Comparison of ENCODE assay signal across 8 cellular contexts in genomic region chr2:217858519-217859466, GRCh38.
DNase-seq lines count a peak whose midpoint lies in the region; TF ChIP-seq lines count a peak whose summit lies in the region.

No MANE protein-coding gene starts in this region.

- H3K4me1 ChIP-seq in A673 (ENCODE audit: insufficient read depth, low read length, poor library complexity, severe bottlenecking): peaks cover 7% of the 10 kb centered on the region
- H3K4me1 ChIP-seq in esophagus muscularis mucosa: peaks cover 87 to 100% (median 100%) of the 10 kb centered on the region in 4 donors

- H3K9me3 Mint-ChIP-seq in MCF 10A (ENCODE audit: unreplicated experiment): no peaks in the 10 kb centered on the region

- no peaks in the 10 kb centered on the region for H3K36me3 Mint-ChIP-seq in MCF 10A (ENCODE audit: insufficient read depth, unreplicated experiment)

- H3K27ac ChIP-seq in A673 (ENCODE audit: low read depth, low read length, poor library complexity, severe bottlenecking) (no peak overlapping the region), esophagus muscularis mucosa (replicated peaks in 1 of 4) (peak overlapping the region; percentile 83 to 90 (median 88))

- 33% methylated on average over 11 of the region's 11 CpGs for WGBS in esophagus muscularis mucosa

- TF ChIP-seq CTCF in A673 (conservative IDR thresholded peaks at IDR 0.05; ENCODE audit: low read depth, low read length) (no peak), esophagus muscularis mucosa (IDR thresholded peaks at IDR 0.05) (no peak), MCF 10A (IDR thresholded peaks at IDR 0.05; ENCODE audit: unreplicated experiment) (no peak)

- no peak overlapping the region for H3K27ac Mint-ChIP-seq in MCF 10A (ENCODE audit: low read depth, unreplicated experiment)

- no peak for TF ChIP-seq EP300 in esophagus muscularis mucosa (IDR thresholded peaks at IDR 0.05)

- H3K4me3 ChIP-seq in A673 (ENCODE audit: low read depth, low read length, poor library complexity, severe bottlenecking): no peak overlapping the region
- peak overlapping the region; percentile 38 to 50 (median 44) for H3K4me3 ChIP-seq in esophagus muscularis mucosa

- no peaks in the 10 kb centered on the region for H3K27me3 ChIP-seq in A673 (replicated peaks; ENCODE audit: insufficient read depth, low read depth, low read length, poor library complexity)
- no peaks in the 10 kb centered on the region for H3K27me3 ChIP-seq in esophagus muscularis mucosa

- no peaks in the 10 kb centered on the region for H3K9me3 ChIP-seq in A673 (ENCODE audit: low read depth, low read length, poor library complexity, severe bottlenecking)
- H3K9me3 ChIP-seq in esophagus muscularis mucosa: no peaks in the 10 kb centered on the region

- no peak for TF ChIP-seq POLR2A in esophagus muscularis mucosa (IDR thresholded peaks at IDR 0.05; ENCODE audit: low read depth)

- intact Hi-C loops in A673 (cut with micrococcal nuclease; ENCODE audit: unreplicated experiment) (no loop called here), esophagus muscularis mucosa (cut with DNase I) (no loop called here), MCF 10A (cut with micrococcal nuclease) (no loop called here)

- peaks cover 22% of the 10 kb centered on the region for H3K27me3 Mint-ChIP-seq in MCF 10A (ENCODE audit: insufficient read depth, unreplicated experiment)

- H3K4me3 Mint-ChIP-seq in MCF 10A (ENCODE audit: unreplicated experiment): no peak overlapping the region

- no TSS peak for BruUV-seq in A673 (replicated peaks; lab: Mats Ljungman, UMichigan)
- BruUV-seq in MCF 10A (replicated peaks; lab: Mats Ljungman, UMichigan): no TSS peak

- H3K36me3 ChIP-seq in A673 (ENCODE audit: insufficient read depth, low read length, poor library complexity, severe bottlenecking) (no peaks in the 10 kb centered on the region), esophagus muscularis mucosa (peaks cover 52 to 96% (median 85%) of the 10 kb centered on the region in 4 donors)

- DNase-seq in A673 (ENCODE audit: low spot score) (peak; percentile 84), NCI-H187 treated with DMSO at 0.1 percent for 48 hours (lab: John Stamatoyannopoulos, UW) (peak; percentile 57), esophagus muscularis mucosa (ENCODE audit: extremely low spot score) (no peak), myocyte (ENCODE audit: low read depth) (peak; percentile 99), UCSD-AML1 (lab: John Stamatoyannopoulos, UW; ENCODE audit: unreplicated experiment) (no peak), LoVo (ENCODE audit: low spot score) (no peak), MCF 10A (ENCODE audit: unreplicated experiment) (no peak)
- no peak for DNase-seq in activated CD4-positive, alpha-beta T cell treated with anti-CD3 and anti-CD28 coated beads, Interleukin-2, amount 50 U/mL, for 1 hour

- POLR2A ChIA-PET in A673 (lab: Charles Lee; ENCODE audit: low non-redundant PET): interaction anchor here (0.6 kb wide), 2 partner anchors 1347 to 1715 kb away, joined by 4 read pairs; no protein-coding TSS in a partner anchor
- POLR2A ChIA-PET in MCF 10A (lab: Yijun Ruan, JAX): no interaction called here

- CTCF ChIA-PET in A673 (lab: Charles Lee) (interaction anchor here (0.6 kb wide), 1 partner anchor 22 kb away, joined by 3 read pairs; no protein-coding TSS in a partner anchor), MCF 10A (lab: Yijun Ruan, JAX) (interaction anchor here (0.6 to 12.2 kb wide), 4 partner anchors 28 to 70 kb away, joined by 3 to 113 read pairs (median 4); no protein-coding TSS in a partner anchor)

- no peaks in the 10 kb centered on the region for H3K4me1 Mint-ChIP-seq in MCF 10A (ENCODE audit: insufficient read depth, unreplicated experiment)

Comparison
In these comparisons a context has a peak if more than half of its experiments do, and no peak if none do; other contexts are left out.
1. DNase-seq: peak in A673 (single experiment), NCI-H187 treated with DMSO at 0.1 percent for 48 hours (single experiment) and myocyte (single experiment); none in esophagus muscularis mucosa (single experiment), activated CD4-positive, alpha-beta T cell treated with anti-CD3 and anti-CD28 coated beads, Interleukin-2, amount 50 U/mL, for 1 hour (single experiment), UCSD-AML1 (single experiment), LoVo (single experiment) and MCF 10A (single experiment).